ENCODE assay signal across 18 cellular contexts in genomic region chr3:51691949-51692348, GRCh38. TPM values are rescaled to one million over a fixed set of nuclear protein-coding genes. Genes with fewer than 3 reads are reported as not detected.
DNase-seq lines count a peak whose midpoint lies in the region; TF ChIP-seq lines count a peak whose summit lies in the region.
"Had no signal": no experiment of that assay in that cellular context is flagged by ENCODE, and none has a peak within 500 bp of the region (broad histone marks: within the 10 kb centered on the region; RNA-seq: fewer than 3 reads in every experiment).

No MANE protein-coding gene starts in this region.

- no peak overlapping the region for H4K91ac ChIP-seq in neuronal stem cell (ENCODE audit: low read depth, low read length, poor library complexity)

- H3K36me3 ChIP-seq in neuronal stem cell (replicated peaks in 1 of 2; ENCODE audit: control insufficient read depth in 2 of 2, insufficient read depth in 2 of 2, low read length in 2 of 2) (peaks cover 0 to 16% of the 10 kb centered on the region in 2 donors), uterus (no peaks in the 10 kb centered on the region)

- WGBS in neuronal stem cell (ENCODE audit: extremely low coverage in 2 of 2, insufficient read length in 2 of 2, insufficient replicate concordance in 1 of 2), 2 donors, result no CpG with 5 or more reads among the region's 3 CpGs

- intact Hi-C loops in uterus (cut with DNase I; ENCODE audit: low total_unique reads), result no loop called here

- no peak overlapping the region for H4K8ac ChIP-seq in neuronal stem cell (ENCODE audit: low read depth, low read length)

- H3K27me3 ChIP-seq in neuronal stem cell (ENCODE audit: control insufficient read depth in 3 of 3, insufficient read depth in 3 of 3, low read depth in 1 of 3, low read length in 3 of 3) (no peaks in the 10 kb centered on the region), uterus (no peaks in the 10 kb centered on the region)
- H3K27me3 ChIP-seq: BLaER1, SJSA1 had no signal

- no peak for TF ChIP-seq POLR2A in uterus (IDR thresholded peaks at IDR 0.05)

- H3K4ac ChIP-seq in neuronal stem cell (ENCODE audit: low read length), result no peak overlapping the region

- H3K14ac ChIP-seq in neuronal stem cell (ENCODE audit: low read length), result no peak overlapping the region

- peaks cover 0 to 6% of the 10 kb centered on the region in 2 donors for H3K4me1 ChIP-seq in neuronal stem cell (ENCODE audit: control insufficient read depth in 2 of 2, insufficient read depth in 1 of 2, low read depth in 1 of 2, low read length in 2 of 2)
- H3K4me1 ChIP-seq in uterus, result no peaks in the 10 kb centered on the region
- H3K4me1 ChIP-seq: A549, SJSA1 had no signal

- H3K4me3 ChIP-seq in neuronal stem cell (ENCODE audit: low read length in 2 of 2) (no peak overlapping the region), uterus (no peak overlapping the region)
- H3K4me3 ChIP-seq: A549, BLaER1, SJSA1 had no signal

- H3K79me1 ChIP-seq in neuronal stem cell (ENCODE audit: low read depth, low read length), result no peaks in the 10 kb centered on the region

- no peak for TF ChIP-seq CTCF in uterus (IDR thresholded peaks at IDR 0.05)

- H2AK5ac ChIP-seq in neuronal stem cell (ENCODE audit: low read depth, low read length), result no peak overlapping the region

- H3K9me3 ChIP-seq in neuronal stem cell (replicated peaks in 1 of 2; ENCODE audit: control insufficient read depth in 2 of 2, insufficient read depth in 1 of 2, low read depth in 1 of 2, low read length in 2 of 2) (no peaks in the 10 kb centered on the region), uterus (no peaks in the 10 kb centered on the region)
- H3K9me3 ChIP-seq: A549, SJSA1 had no signal

- DNase-seq in Ammon's horn (ENCODE audit: low spot score) (peak; percentile 56), ELF-1 (ENCODE audit: low read depth, low spot score) (peak; percentile 54), neuronal stem cell (ENCODE audit: low spot score) (no peak), NCI-H2227 (lab: John Stamatoyannopoulos, UW; ENCODE audit: unreplicated experiment) (no peak), UCSD-AML1 (lab: John Stamatoyannopoulos, UW; ENCODE audit: unreplicated experiment) (no peak), uterus (no peak)
- DNase-seq: HFFc6, NCI-H1436 treated with DMSO at 0.1 percent for 48 hours, NCI-H2029, NCI-H526, PC-3, RPMI8226 had no signal

- no peak overlapping the region for H2BK12ac ChIP-seq in neuronal stem cell (ENCODE audit: low read length)

- H3K27ac ChIP-seq in cingulate gyrus (ENCODE audit: low read depth, low read length), result peak overlapping the region; percentile 60
- H3K27ac ChIP-seq in neuronal stem cell (replicated peaks; ENCODE audit: low read length), result no peak overlapping the region
- H3K27ac ChIP-seq in uterus, result no peak overlapping the region
- H3K27ac ChIP-seq: A549, BLaER1, SJSA1 had no signal

- no peak overlapping the region for H3K9ac ChIP-seq in neuronal stem cell (ENCODE audit: low read depth, low read length, poor library complexity)
- H3K9ac ChIP-seq: BLaER1 had no signal

- H3K23ac ChIP-seq in neuronal stem cell (ENCODE audit: low read depth, low read length, poor library complexity), result no peak overlapping the region

- no peak overlapping the region for H3K18ac ChIP-seq in neuronal stem cell (ENCODE audit: low read length)

- no peak overlapping the region for H2BK120ac ChIP-seq in neuronal stem cell (ENCODE audit: low read depth, low read length)

- peak overlapping the region; percentile 6 for H2BK15ac ChIP-seq in neuronal stem cell (ENCODE audit: low read length)

- no peak overlapping the region for H2BK5ac ChIP-seq in neuronal stem cell (ENCODE audit: low read length)

- no peak overlapping the region for H3K4me2 ChIP-seq in neuronal stem cell (ENCODE audit: insufficient read depth, low read length, poor library complexity, severe bottlenecking)
- H3K4me2 ChIP-seq: A549, BLaER1 had no signal

- no peak overlapping the region for H2AFZ ChIP-seq in neuronal stem cell (ENCODE audit: low read length)

RNA-seq across cellular contexts. Expression of gene GRM2, which starts 14.9 kb away (rescaled TPM):
- polyA plus RNA-seq in neuronal stem cell (2013, experiment 1 of 2), result 4.7 TPM
- polyA plus RNA-seq in neuronal stem cell (2013, experiment 2 of 2), result 4.3 TPM
- total RNA-seq in uterus, result 1 to 10 TPM in 1 of 4 donors, under 1 TPM in 2, not detected in 1; 0.30 to 1.8 (median 0.48) TPM
- total RNA-seq: HT-29, M059J had no signal

RNA-seq across cellular contexts. Expression of gene TEX264, which starts 20.9 kb away (rescaled TPM):
- polyA plus RNA-seq in neuronal stem cell (2013, experiment 1 of 2), result 4.3 TPM
- 4.1 TPM for polyA plus RNA-seq in neuronal stem cell (2013, experiment 2 of 2)
- total RNA-seq in uterus, result 10 to 100 TPM; 35.3 to 74.8 (median 48.8) TPM

Comparison
In these comparisons a context has a peak if more than half of its experiments do, and no peak if none do; other contexts are left out.
1. DNase-seq: peak in Ammon's horn (single experiment) and ELF-1 (single experiment); none in neuronal stem cell (single experiment), NCI-H2227 (single experiment), UCSD-AML1 (single experiment) and uterus (0 of 2).